In the genomic region with DNA sequence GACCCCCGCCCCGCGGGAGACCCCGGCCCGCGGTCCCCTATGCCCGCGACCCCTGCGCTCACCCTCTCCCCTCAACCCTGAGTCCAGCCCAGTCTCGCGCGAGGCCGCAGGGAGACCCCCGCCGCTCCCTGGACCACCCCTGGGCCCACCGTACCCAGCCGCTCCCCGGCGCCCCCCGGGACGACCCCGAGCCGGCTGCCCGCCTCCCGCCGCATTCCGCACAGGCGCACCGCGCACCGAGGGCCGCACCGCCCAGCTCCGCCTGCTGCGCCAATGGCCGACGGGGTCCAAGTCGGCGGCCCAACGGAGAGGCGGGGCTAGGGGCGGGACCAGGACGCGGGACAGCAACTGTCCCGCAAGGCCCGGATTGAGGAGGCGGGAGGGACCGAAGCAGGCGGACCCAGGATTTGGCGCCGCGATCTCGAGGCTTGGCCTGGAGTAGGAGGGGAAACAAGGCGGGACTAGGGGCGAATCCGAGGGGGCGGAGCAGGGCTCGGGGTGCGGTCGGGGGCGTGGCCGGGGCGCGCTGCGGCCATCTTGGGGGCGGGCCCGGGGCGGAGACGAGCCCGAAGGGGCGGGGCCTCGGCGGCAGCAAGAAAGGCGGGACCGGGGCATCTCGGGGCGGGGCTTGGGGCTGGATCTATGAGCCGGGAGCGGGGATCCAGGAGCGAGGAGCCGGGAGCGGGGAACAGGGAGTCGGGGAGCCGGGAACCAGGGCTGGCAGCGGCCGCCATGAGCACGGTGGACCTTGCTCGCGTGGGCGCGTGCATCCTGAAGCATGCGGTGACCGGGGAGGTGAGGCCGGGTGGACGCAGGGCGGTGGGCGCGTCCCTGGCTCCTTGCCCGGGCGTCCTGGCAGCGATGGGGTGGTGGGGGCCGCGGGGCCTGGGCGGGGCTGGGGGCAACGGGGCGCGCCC, we compare ENCODE assay signal across 1 cellular context.
TF ChIP-seq lines count a peak whose summit lies in the region.

A gene with protein sequence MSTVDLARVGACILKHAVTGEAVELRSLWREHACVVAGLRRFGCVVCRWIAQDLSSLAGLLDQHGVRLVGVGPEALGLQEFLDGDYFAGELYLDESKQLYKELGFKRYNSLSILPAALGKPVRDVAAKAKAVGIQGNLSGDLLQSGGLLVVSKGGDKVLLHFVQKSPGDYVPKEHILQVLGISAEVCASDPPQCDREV (plus strand): TSS at position 624 of the 917 bp plus-strand sequence. CDS start 109 bp downstream, at position 733.

TF ChIP-seq in HEK293, 187 proteins besides CTCF, POLR2A, EP300 and RAD21 (continued from another document):
- TF ChIP-seq, protein P1, sequence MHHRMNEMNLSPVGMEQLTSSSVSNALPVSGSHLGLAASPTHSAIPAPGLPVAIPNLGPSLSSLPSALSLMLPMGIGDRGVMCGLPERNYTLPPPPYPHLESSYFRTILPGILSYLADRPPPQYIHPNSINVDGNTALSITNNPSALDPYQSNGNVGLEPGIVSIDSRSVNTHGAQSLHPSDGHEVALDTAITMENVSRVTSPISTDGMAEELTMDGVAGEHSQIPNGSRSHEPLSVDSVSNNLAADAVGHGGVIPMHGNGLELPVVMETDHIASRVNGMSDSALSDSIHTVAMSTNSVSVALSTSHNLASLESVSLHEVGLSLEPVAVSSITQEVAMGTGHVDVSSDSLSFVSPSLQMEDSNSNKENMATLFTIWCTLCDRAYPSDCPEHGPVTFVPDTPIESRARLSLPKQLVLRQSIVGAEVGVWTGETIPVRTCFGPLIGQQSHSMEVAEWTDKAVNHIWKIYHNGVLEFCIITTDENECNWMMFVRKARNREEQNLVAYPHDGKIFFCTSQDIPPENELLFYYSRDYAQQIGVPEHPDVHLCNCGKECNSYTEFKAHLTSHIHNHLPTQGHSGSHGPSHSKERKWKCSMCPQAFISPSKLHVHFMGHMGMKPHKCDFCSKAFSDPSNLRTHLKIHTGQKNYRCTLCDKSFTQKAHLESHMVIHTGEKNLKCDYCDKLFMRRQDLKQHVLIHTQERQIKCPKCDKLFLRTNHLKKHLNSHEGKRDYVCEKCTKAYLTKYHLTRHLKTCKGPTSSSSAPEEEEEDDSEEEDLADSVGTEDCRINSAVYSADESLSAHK (tag by site-specific recombination; IDR thresholded peaks at IDR 0.05) = no peak
- TF ChIP-seq, protein P2, sequence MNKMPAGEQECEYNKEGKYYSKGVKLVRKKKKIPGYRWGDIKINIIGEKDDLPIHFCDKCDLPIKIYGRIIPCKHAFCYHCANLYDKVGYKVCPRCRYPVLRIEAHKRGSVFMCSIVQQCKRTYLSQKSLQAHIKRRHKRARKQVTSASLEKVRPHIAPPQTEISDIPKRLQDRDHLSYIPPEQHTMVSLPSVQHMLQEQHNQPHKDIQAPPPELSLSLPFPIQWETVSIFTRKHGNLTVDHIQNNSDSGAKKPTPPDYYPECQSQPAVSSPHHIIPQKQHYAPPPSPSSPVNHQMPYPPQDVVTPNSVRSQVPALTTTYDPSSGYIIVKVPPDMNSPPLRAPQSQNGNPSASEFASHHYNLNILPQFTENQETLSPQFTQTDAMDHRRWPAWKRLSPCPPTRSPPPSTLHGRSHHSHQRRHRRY (tag by site-specific recombination; IDR thresholded peaks at IDR 0.05) = no peak
- TF ChIP-seq, protein P3, sequence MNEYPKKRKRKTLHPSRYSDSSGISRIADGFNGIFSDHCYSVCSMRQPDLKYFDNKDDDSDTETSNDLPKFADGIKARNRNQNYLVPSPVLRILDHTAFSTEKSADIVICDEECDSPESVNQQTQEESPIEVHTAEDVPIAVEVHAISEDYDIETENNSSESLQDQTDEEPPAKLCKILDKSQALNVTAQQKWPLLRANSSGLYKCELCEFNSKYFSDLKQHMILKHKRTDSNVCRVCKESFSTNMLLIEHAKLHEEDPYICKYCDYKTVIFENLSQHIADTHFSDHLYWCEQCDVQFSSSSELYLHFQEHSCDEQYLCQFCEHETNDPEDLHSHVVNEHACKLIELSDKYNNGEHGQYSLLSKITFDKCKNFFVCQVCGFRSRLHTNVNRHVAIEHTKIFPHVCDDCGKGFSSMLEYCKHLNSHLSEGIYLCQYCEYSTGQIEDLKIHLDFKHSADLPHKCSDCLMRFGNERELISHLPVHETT (tag by site-specific recombination; IDR thresholded peaks at IDR 0.05) = no peak
- TF ChIP-seq, protein P4, sequence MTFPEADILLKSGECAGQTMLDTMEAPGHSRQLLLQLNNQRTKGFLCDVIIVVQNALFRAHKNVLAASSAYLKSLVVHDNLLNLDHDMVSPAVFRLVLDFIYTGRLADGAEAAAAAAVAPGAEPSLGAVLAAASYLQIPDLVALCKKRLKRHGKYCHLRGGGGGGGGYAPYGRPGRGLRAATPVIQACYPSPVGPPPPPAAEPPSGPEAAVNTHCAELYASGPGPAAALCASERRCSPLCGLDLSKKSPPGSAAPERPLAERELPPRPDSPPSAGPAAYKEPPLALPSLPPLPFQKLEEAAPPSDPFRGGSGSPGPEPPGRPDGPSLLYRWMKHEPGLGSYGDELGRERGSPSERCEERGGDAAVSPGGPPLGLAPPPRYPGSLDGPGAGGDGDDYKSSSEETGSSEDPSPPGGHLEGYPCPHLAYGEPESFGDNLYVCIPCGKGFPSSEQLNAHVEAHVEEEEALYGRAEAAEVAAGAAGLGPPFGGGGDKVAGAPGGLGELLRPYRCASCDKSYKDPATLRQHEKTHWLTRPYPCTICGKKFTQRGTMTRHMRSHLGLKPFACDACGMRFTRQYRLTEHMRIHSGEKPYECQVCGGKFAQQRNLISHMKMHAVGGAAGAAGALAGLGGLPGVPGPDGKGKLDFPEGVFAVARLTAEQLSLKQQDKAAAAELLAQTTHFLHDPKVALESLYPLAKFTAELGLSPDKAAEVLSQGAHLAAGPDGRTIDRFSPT (tag by site-specific recombination; IDR thresholded peaks at IDR 0.05) = no peak
- no peak for TF ChIP-seq ZNF138 (tag by site-specific recombination; IDR thresholded peaks at IDR 0.05; ENCODE audit: borderline replicate concordance)
- no peak for TF ChIP-seq ZNF596 (tag by site-specific recombination; IDR thresholded peaks at IDR 0.05)
- no peak for TF ChIP-seq ZNF600 (tag by site-specific recombination; IDR thresholded peaks at IDR 0.05)
- TF ChIP-seq KLF1 (tag by site-specific recombination; IDR thresholded peaks at IDR 0.05) = peak; percentile 66
- no peak for TF ChIP-seq ZNF394 (tag by site-specific recombination; IDR thresholded peaks at IDR 0.05; ENCODE audit: borderline replicate concordance)
- TF ChIP-seq, protein P5, sequence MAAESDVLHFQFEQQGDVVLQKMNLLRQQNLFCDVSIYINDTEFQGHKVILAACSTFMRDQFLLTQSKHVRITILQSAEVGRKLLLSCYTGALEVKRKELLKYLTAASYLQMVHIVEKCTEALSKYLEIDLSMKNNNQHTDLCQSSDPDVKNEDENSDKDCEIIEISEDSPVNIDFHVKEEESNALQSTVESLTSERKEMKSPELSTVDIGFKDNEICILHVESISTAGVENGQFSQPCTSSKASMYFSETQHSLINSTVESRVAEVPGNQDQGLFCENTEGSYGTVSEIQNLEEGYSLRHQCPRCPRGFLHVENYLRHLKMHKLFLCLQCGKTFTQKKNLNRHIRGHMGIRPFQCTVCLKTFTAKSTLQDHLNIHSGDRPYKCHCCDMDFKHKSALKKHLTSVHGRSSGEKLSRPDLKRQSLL (tag by site-specific recombination; IDR thresholded peaks at IDR 0.05) = peak; percentile 84
- TF ChIP-seq SETDB1 (IDR thresholded peaks at IDR 0.05; ENCODE audit: insufficient read length, low read length) = no peak
- no peak for TF ChIP-seq ZNF792 (tag by site-specific recombination; IDR thresholded peaks at IDR 0.05)
- TF ChIP-seq, protein P6, sequence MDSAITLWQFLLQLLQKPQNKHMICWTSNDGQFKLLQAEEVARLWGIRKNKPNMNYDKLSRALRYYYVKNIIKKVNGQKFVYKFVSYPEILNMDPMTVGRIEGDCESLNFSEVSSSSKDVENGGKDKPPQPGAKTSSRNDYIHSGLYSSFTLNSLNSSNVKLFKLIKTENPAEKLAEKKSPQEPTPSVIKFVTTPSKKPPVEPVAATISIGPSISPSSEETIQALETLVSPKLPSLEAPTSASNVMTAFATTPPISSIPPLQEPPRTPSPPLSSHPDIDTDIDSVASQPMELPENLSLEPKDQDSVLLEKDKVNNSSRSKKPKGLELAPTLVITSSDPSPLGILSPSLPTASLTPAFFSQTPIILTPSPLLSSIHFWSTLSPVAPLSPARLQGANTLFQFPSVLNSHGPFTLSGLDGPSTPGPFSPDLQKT (IDR thresholded peaks at IDR 0.05; ENCODE audit: borderline replicate concordance, low read depth, low read length) = no peak
- TF ChIP-seq ZNF433 (tag by site-specific recombination; IDR thresholded peaks at IDR 0.05; ENCODE audit: low read depth) = no peak
- no peak for TF ChIP-seq ZNF791 (tag by site-specific recombination; IDR thresholded peaks at IDR 0.05)
- TF ChIP-seq ZBTB17 (tag by site-specific recombination; IDR thresholded peaks at IDR 0.05) = peak; percentile 65
